9 cellular contexts compared by ENCODE assay signal in the genomic region with DNA sequence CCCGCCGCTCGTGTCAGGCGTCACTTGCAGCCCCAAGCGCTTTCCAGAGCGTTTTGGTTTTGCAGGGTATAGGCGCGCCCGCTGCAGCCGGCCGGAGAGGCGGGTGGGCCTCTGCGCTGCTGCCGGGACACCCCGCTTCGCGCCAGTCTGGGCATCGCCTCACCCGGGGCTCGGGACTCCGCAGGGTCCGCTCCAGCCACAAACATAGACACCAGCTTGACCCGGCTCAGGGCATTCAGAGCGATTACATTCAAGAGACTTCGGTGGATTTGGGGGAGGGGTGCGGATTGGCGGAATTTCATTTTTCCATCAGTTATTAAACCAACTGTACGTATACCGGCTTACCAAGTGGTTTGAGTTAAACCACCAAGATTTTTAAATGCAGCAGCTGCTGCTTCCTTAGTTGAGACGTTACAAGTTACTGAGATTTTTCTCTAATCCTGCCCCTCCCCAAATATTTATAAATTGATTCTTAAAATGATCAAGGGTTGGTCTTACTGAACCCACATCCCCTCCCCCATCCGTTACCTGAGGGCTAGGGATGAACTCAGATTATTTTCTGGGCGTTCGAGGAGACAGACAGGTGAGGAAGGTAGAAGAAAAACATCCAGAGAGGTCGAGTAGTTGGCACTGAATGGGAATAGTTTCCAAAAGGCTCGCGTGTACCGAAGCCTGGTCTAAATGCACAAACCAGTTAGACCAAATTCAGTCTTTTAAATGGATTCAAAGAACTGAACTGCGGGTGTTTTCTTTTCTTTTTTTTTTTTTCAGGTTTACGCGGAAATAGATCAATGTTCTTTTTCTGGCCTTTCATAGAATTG. TPM values are rescaled to one million over a fixed set of nuclear protein-coding genes. Genes with fewer than 3 reads are reported as not detected.
DNase-seq lines count a peak whose midpoint lies in the region; ATAC-seq and TF ChIP-seq lines count a peak whose summit lies in the region.
"Had no signal": no experiment of that assay in that cellular context is flagged by ENCODE, and none has a peak within 500 bp of the region (broad histone marks: within the 10 kb centered on the region; RNA-seq: fewer than 3 reads in every experiment).

No MANE protein-coding gene starts in this region.

- H3K36me3 Mint-ChIP-seq in T-helper 17 cell (ENCODE audit: low read depth): peaks cover 5% of the 10 kb centered on the region

- H4K20me1 ChIP-seq in GM23248 (ENCODE audit: insufficient read depth): no peaks in the 10 kb centered on the region

- TF ChIP-seq POLR2A in gastrocnemius medialis (IDR thresholded peaks at IDR 0.05): no peak

- no peak for DNase-seq in GM23248
- DNase-seq in T-helper 17 cell: no peak
- DNase-seq in gastrocnemius medialis: no peak
- DNase-seq in GM19238 (ENCODE audit: insufficient read length, low spot score): no peak
- no peak for DNase-seq in NCI-H2171 treated with DMSO at 0.1 percent for 48 hours (lab: John Stamatoyannopoulos, UW)
- DNase-seq in cerebellar nuclear complex (lab: John Stamatoyannopoulos, UW): no peak
- no peak for DNase-seq in SK-N-DZ (ENCODE audit: low spot score)
- DNase-seq: Karpas-422 had no signal

- no peaks in the 10 kb centered on the region for H3K4me1 ChIP-seq in GM23248 (ENCODE audit: insufficient read depth)
- H3K4me1 ChIP-seq in gastrocnemius medialis: peaks cover 9 to 19% of the 10 kb centered on the region in 2 donors

- intact Hi-C loops in gastrocnemius medialis (cut with DNase I; ENCODE audit: low total_unique reads): no loop called here

- H3K27me3 ChIP-seq in GM23248 (replicated peaks; ENCODE audit: insufficient read depth): peaks cover 77% of the 10 kb centered on the region
- H3K27me3 ChIP-seq in gastrocnemius medialis: peaks cover 29 to 45% (median 35%) of the 10 kb centered on the region in 3 donors

- TF ChIP-seq CTCF in gastrocnemius medialis (IDR thresholded peaks at IDR 0.05 in 4 of 5, conservative IDR thresholded peaks at IDR 0.05 in 1 of 5): no peak

- WGBS in GM23248 (ENCODE audit: low coverage in 1 of 2, low lambda C conversion rate in 2 of 2, missing lambda C conversion rate in 2 of 2), 2 experiments: 37 to 45% methylated on average over 33 to 40 of the region's 40 CpGs

- ATAC-seq in T-helper 17 cell (peak; percentile 16), gastrocnemius medialis (no peak)

- no peak overlapping the region for H3K27ac Mint-ChIP-seq in T-helper 17 cell

- H3K4me1 Mint-ChIP-seq in T-helper 17 cell: peaks cover 5% of the 10 kb centered on the region

- in situ Hi-C loops in GM23248 (cut with MboI) (no loop called here), gastrocnemius medialis (cut with MboI; ENCODE audit: low sequenced_read_pairs in 4 of 4) (no loop called here)

- peak overlapping the region; percentile 55 for H3K4me3 ChIP-seq in GM23248
- peak overlapping the region; percentile 35 for H3K4me3 ChIP-seq in iPS-11a (ENCODE audit: low read depth, low read length)
- peak overlapping the region; percentile 50 to 56 (median 56) for H3K4me3 ChIP-seq in gastrocnemius medialis

- H3F3A ChIP-seq in GM23248 (ENCODE audit: insufficient read depth): no peaks in the 10 kb centered on the region

- H2AFZ ChIP-seq in GM23248: peak overlapping the region; percentile 31

- no peak overlapping the region for H3K27ac ChIP-seq in GM23248
- no peak overlapping the region for H3K27ac ChIP-seq in gastrocnemius medialis

- H3K27me3 Mint-ChIP-seq in T-helper 17 cell: peaks cover 75% of the 10 kb centered on the region

- H3K4me3 Mint-ChIP-seq in T-helper 17 cell: peak overlapping the region; percentile 88

- H3K9me3 ChIP-seq in GM23248 (ENCODE audit: low read depth) (no peaks in the 10 kb centered on the region), T-helper 17 cell (ENCODE audit: control insufficient read depth, low read length, poor library complexity, severe bottlenecking) (no peaks in the 10 kb centered on the region), gastrocnemius medialis (no peaks in the 10 kb centered on the region)

- peak overlapping the region; percentile 62 for H3K4me2 ChIP-seq in GM23248 (ENCODE audit: unreplicated experiment)

- H3K36me3 ChIP-seq in GM23248 (ENCODE audit: low read depth) (no peaks in the 10 kb centered on the region), gastrocnemius medialis (no peaks in the 10 kb centered on the region)

- H3K9ac ChIP-seq in GM23248: no peak overlapping the region

- H3K79me2 ChIP-seq in GM23248 (ENCODE audit: insufficient read depth): no peaks in the 10 kb centered on the region

- H3K9me2 ChIP-seq in GM23248 (ENCODE audit: insufficient read depth): no peaks in the 10 kb centered on the region

RNA-seq across cellular contexts. Expression of a gene that starts 1.5 kb away (rescaled TPM):
- total RNA-seq in GM23248 (2014; rRNA removed; shearing (Covaris generic)): not detected in 2 replicates
- polyA plus RNA-seq in GM23248 (2016; fragmentation: Nextera tagmentation; extraction: Ambion mirVana): not detected in 2 replicates
- total RNA-seq in T-helper 17 cell (not detected), gastrocnemius medialis (not detected)
- polyA plus RNA-seq in SK-N-DZ (2014; cell fraction: cytosol; rRNA removed): not detected in 2 replicates
- not detected in 2 replicates for polyA plus RNA-seq in SK-N-DZ (2014; cell fraction: nucleus; rRNA removed)

RNA-seq across cellular contexts. Expression of a gene that starts 59.1 kb away (rescaled TPM):
- not detected in 2 replicates for total RNA-seq in GM23248 (2014; rRNA removed; shearing (Covaris generic))
- not detected in 2 replicates for polyA plus RNA-seq in GM23248 (2016; fragmentation: Nextera tagmentation; extraction: Ambion mirVana)
- total RNA-seq in T-helper 17 cell (not detected), gastrocnemius medialis (not detected)
- polyA plus RNA-seq in SK-N-DZ (2014; cell fraction: cytosol; rRNA removed): not detected in 2 replicates
- polyA plus RNA-seq in SK-N-DZ (2014; cell fraction: nucleus; rRNA removed): not detected in 2 replicates
